27 cellular contexts compared by ENCODE assay signal in the genomic region with DNA sequence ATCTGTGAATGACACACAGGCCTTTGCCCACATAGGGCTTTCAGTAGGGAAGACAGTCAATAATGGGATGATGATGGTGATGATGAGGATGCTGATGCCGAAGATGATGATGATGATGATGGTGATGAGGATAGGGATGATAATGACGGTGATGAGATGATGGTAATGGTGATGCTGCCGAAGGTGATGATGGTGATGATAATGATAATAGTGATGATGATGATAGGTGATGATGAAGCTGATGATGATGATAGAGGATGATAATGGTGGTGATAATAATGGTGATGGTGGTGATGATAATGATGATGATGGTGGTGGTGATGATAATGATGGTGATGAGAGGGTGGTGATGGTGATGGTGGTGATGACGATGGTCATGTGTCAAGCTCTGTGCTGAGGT. TPM values are rescaled to one million over a fixed set of nuclear protein-coding genes. Genes with fewer than 3 reads are reported as not detected.
"Had no signal": no experiment of that assay in that cellular context is flagged by ENCODE, and none has a peak within 500 bp of the region (broad histone marks: within the 10 kb centered on the region; RNA-seq: fewer than 3 reads in every experiment).

No MANE protein-coding gene starts in this region.

- H3K4me1 ChIP-seq: breast epithelium, esophagus squamous epithelium, lower lobe of right lung, parathyroid adenoma, psoas muscle, suprapubic skin, transverse colon had no signal

- DNase-seq: activated B cell treated with CpG ODN at 0.5 μM for 24 hours; activated effector memory CD4-positive, alpha-beta T cell treated with Interleukin-2 at 50 U/mL for 16 hours; activated naive CD8-positive, alpha-beta T cell treated with anti-CD3 and anti-CD28 coated beads, Interleukin-2, amount 10 ng/mL, durations not matched to agents 7 days and 5 days; activated T-cell treated with anti-CD3 and anti-CD28 coated beads for 4 hours; central memory CD4-positive, alpha-beta T cell; effector CD4-positive, alpha-beta T cell; esophagus squamous epithelium; foreskin melanocyte; heart right ventricle; lower lobe of right lung; naive thymus-derived CD8-positive, alpha-beta T cell; nucleus accumbens; psoas muscle; stimulated activated CD4-positive, alpha-beta T cell treated with anti-CD3 and anti-CD28 coated beads, Interleukin-1b, Interleukin-23, amount 100 ng/mL, for 48 hours; stimulated activated CD4-positive, alpha-beta T cell treated with anti-CD3 and anti-CD28 coated beads, Interleukin-4, amount 100 ng/mL, for 4 hours; stimulated activated naive B cell treated with anti-CD40 and anti-IgM and Interleukin-4, amounts not matched to agents 10 μg/mL and 1 μg/mL and 100 μg/mL, for 72 hours; stomach; transverse colon had no signal

- H3K79me2 ChIP-seq: parathyroid adenoma had no signal

- H3K9ac ChIP-seq: parathyroid adenoma had no signal

- H3K4me3 ChIP-seq: breast epithelium, esophagus squamous epithelium, heart right ventricle, lower lobe of right lung, psoas muscle, smooth muscle cell, stomach, suprapubic skin, transverse colon had no signal

- H3K4me3 Mint-ChIP-seq: activated B cell treated with CpG ODN at 0.5 μM for 24 hours; activated naive CD4-positive, alpha-beta T cell treated with anti-CD3 and anti-CD28 coated beads, Interleukin-2, amount 10 ng/mL, durations not matched to agents 7 days and 5 days; activated naive CD8-positive, alpha-beta T cell treated with anti-CD3 and anti-CD28 coated beads, Interleukin-2, amount 10 ng/mL, durations not matched to agents 7 days and 5 days; dendritic cell treated with granulocyte-macrophage colony-stimulating factor and Interleukin-4, amounts not matched to agents 40 ng/mL and 50 ng/mL, for 4 days; naive thymus-derived CD8-positive, alpha-beta T cell; neural crest cell; stimulated activated naive B cell treated with anti-CD40 and anti-IgM and Interleukin-4, amounts not matched to agents 10 μg/mL and 1 μg/mL and 100 μg/mL, for 72 hours; T-helper 2 cell treated with Interferon-gamma antibody and Interleukin-4, amounts not matched to agents 5 μg/mL and 100 μg/mL, for 36 hours had no signal

- H3K36me3 ChIP-seq: breast epithelium, esophagus squamous epithelium, heart right ventricle, lower lobe of right lung, stomach, suprapubic skin, transverse colon had no signal

- H3K9me3 Mint-ChIP-seq: activated B cell treated with CpG ODN at 0.5 μM for 24 hours; activated naive CD4-positive, alpha-beta T cell treated with anti-CD3 and anti-CD28 coated beads, Interleukin-2, amount 10 ng/mL, durations not matched to agents 7 days and 5 days; activated naive CD8-positive, alpha-beta T cell treated with anti-CD3 and anti-CD28 coated beads, Interleukin-2, amount 10 ng/mL, durations not matched to agents 7 days and 5 days; dendritic cell treated with granulocyte-macrophage colony-stimulating factor and Interleukin-4, amounts not matched to agents 40 ng/mL and 50 ng/mL, for 4 days; naive thymus-derived CD8-positive, alpha-beta T cell; T-helper 2 cell treated with Interferon-gamma antibody and Interleukin-4, amounts not matched to agents 5 μg/mL and 100 μg/mL, for 36 hours had no signal

- H3K27ac ChIP-seq: breast epithelium, esophagus squamous epithelium, heart right ventricle, lower lobe of right lung, parathyroid adenoma, psoas muscle, stomach, suprapubic skin, transverse colon had no signal

- H3K4me2 ChIP-seq: smooth muscle cell had no signal

- H3K9me3 ChIP-seq: breast epithelium, esophagus squamous epithelium, heart right ventricle, lower lobe of right lung, psoas muscle, stomach, suprapubic skin, transverse colon had no signal

- H3K27ac Mint-ChIP-seq: activated B cell treated with CpG ODN at 0.5 μM for 24 hours; activated naive CD4-positive, alpha-beta T cell treated with anti-CD3 and anti-CD28 coated beads, Interleukin-2, amount 10 ng/mL, durations not matched to agents 7 days and 5 days; activated naive CD8-positive, alpha-beta T cell treated with anti-CD3 and anti-CD28 coated beads, Interleukin-2, amount 10 ng/mL, durations not matched to agents 7 days and 5 days; dendritic cell treated with granulocyte-macrophage colony-stimulating factor and Interleukin-4, amounts not matched to agents 40 ng/mL and 50 ng/mL, for 4 days; stimulated activated naive B cell treated with anti-CD40 and anti-IgM and Interleukin-4, amounts not matched to agents 10 μg/mL and 1 μg/mL and 100 μg/mL, for 72 hours; T-helper 2 cell treated with Interferon-gamma antibody and Interleukin-4, amounts not matched to agents 5 μg/mL and 100 μg/mL, for 36 hours had no signal

- H2AFZ ChIP-seq: parathyroid adenoma had no signal

- ATAC-seq: heart right ventricle; left lobe of liver; lower lobe of right lung; naive thymus-derived CD8-positive, alpha-beta T cell; psoas muscle; stimulated activated naive B cell treated with anti-CD40 and anti-IgM and Interleukin-4, amounts not matched to agents 10 μg/mL and 1 μg/mL and 100 μg/mL, for 72 hours had no signal

- H3K36me3 Mint-ChIP-seq: activated naive CD4-positive, alpha-beta T cell treated with anti-CD3 and anti-CD28 coated beads, Interleukin-2, amount 10 ng/mL, durations not matched to agents 7 days and 5 days; activated naive CD8-positive, alpha-beta T cell treated with anti-CD3 and anti-CD28 coated beads, Interleukin-2, amount 10 ng/mL, durations not matched to agents 7 days and 5 days; naive thymus-derived CD8-positive, alpha-beta T cell; stimulated activated naive B cell treated with anti-CD40 and anti-IgM and Interleukin-4, amounts not matched to agents 10 μg/mL and 1 μg/mL and 100 μg/mL, for 72 hours had no signal

- H3K4me1 Mint-ChIP-seq: activated B cell treated with CpG ODN at 0.5 μM for 24 hours had no signal

RNA-seq across cellular contexts. Expression of a gene that starts 12.9 kb away (rescaled TPM):
- total RNA-seq: activated B cell treated with CpG ODN at 0.5 μM for 24 hours; activated naive CD8-positive, alpha-beta T cell treated with anti-CD3 and anti-CD28 coated beads, Interleukin-2, amount 10 ng/mL, durations not matched to agents 7 days and 5 days; naive thymus-derived CD8-positive, alpha-beta T cell had no signal
- polyA plus RNA-seq: naive thymus-derived CD8-positive, alpha-beta T cell had no signal

RNA-seq across cellular contexts. Expression of a gene that starts 24.6 kb away (rescaled TPM):
- total RNA-seq: activated B cell treated with CpG ODN at 0.5 μM for 24 hours; activated naive CD8-positive, alpha-beta T cell treated with anti-CD3 and anti-CD28 coated beads, Interleukin-2, amount 10 ng/mL, durations not matched to agents 7 days and 5 days; naive thymus-derived CD8-positive, alpha-beta T cell; neural crest cell had no signal
- polyA plus RNA-seq: naive thymus-derived CD8-positive, alpha-beta T cell had no signal
